1 cellular context compared by ENCODE assay signal in the genomic region with DNA sequence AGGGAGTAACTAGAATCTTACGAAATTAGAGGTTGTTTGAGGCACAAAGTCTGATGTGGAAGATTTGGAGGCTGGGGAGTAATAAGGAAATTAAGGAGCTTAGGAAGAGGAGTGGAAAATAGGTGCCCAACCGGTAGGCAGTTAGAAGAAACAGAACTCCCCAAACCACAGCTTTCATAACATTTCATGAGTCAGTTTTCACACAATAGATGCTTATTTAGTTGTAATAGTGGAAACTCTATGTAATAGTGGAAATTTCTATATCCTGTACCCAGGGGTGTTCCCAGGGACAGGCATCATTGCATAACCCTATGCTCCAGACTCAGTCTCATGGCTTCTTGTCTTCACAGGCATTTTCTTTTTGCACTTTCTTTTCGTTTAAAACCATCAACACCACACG.
TF ChIP-seq lines count a peak whose summit lies in the region.

No MANE protein-coding gene starts in this region.

TF ChIP-seq in IMR-90, 13 proteins besides CTCF, POLR2A, EP300 and RAD21:
- TF ChIP-seq CEBPB (IDR thresholded peaks at IDR 0.05; ENCODE audit: low read depth, low read length), result peak; percentile 89
- no peak for TF ChIP-seq NFE2L2 (IDR thresholded peaks at IDR 0.05; ENCODE audit: low read depth, low read length)
- peak; percentile 30; the same call in 1 of the 2 replicates for TF ChIP-seq FOS (IDR thresholded peaks at IDR 0.05; ENCODE audit: low read depth, low read length)
- TF ChIP-seq, protein P1, sequence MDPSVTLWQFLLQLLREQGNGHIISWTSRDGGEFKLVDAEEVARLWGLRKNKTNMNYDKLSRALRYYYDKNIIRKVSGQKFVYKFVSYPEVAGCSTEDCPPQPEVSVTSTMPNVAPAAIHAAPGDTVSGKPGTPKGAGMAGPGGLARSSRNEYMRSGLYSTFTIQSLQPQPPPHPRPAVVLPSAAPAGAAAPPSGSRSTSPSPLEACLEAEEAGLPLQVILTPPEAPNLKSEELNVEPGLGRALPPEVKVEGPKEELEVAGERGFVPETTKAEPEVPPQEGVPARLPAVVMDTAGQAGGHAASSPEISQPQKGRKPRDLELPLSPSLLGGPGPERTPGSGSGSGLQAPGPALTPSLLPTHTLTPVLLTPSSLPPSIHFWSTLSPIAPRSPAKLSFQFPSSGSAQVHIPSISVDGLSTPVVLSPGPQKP (IDR thresholded peaks at IDR 0.05; ENCODE audit: borderline replicate concordance, low read depth, low read length), result no peak
